Comparison of ENCODE assay signal across 1 cellular context in genomic region chr3:98323425-98323824, GRCh38.
TF ChIP-seq lines count a peak whose summit lies in the region.

No MANE protein-coding gene starts in this region.

TF ChIP-seq in WTC11, 78 proteins besides CTCF, POLR2A, EP300 and RAD21 (continued from another document):
- TF ChIP-seq AFF4 (CRISPR knock-in tag; IDR thresholded peaks at IDR 0.05; ENCODE audit: borderline replicate concordance) (no peak), ETV6 (CRISPR knock-in tag; IDR thresholded peaks at IDR 0.05) (no peak), SMAD3 (CRISPR knock-in tag; IDR thresholded peaks at IDR 0.05; ENCODE audit: borderline replicate concordance) (no peak), TP53 (CRISPR knock-in tag; IDR thresholded peaks at IDR 0.05) (no peak), MAX (CRISPR knock-in tag; IDR thresholded peaks at IDR 0.05) (no peak), ERG (CRISPR knock-in tag; IDR thresholded peaks at IDR 0.05) (no peak), ZNF138 (CRISPR knock-in tag; conservative IDR thresholded peaks at IDR 0.05) (no peak), MXD4 (CRISPR knock-in tag; IDR thresholded peaks at IDR 0.05; ENCODE audit: borderline replicate concordance) (no peak), IRF1 (CRISPR knock-in tag; IDR thresholded peaks at IDR 0.05) (no peak), TEAD1 (CRISPR knock-in tag; IDR thresholded peaks at IDR 0.05) (no peak), HMGA2 (CRISPR knock-in tag; IDR thresholded peaks at IDR 0.05) (no peak), RORB (CRISPR knock-in tag; IDR thresholded peaks at IDR 0.05) (no peak), ATF3 (CRISPR knock-in tag; conservative IDR thresholded peaks at IDR 0.05) (no peak), STAT6 (CRISPR knock-in tag; conservative IDR thresholded peaks at IDR 0.05; ENCODE audit: low read depth) (no peak), E2F5 (CRISPR knock-in tag; IDR thresholded peaks at IDR 0.05) (no peak), PREB (CRISPR knock-in tag; IDR thresholded peaks at IDR 0.05; ENCODE audit: borderline replicate concordance) (no peak)
